Comparison of ENCODE assay signal across 23 cellular contexts in the genomic region with DNA sequence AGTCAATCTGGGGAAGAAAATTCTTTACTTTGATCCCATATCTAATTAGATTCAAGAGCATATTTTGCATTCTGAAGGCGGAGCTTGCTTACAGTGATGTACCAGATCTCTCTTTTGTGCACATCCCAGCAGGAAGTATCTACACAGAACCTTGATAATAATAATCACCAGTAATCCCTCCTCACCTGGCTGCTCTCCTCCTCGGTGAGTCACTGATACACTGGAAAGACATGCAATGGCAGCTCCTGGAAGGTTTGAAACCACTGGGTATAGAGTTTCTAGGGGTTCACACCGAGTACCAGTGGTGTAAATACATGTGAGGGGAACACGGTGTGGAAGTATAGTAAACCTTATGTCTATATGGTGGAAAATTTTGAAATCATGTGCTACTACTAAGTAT.
"Had no signal": no experiment of that assay in that cellular context is flagged by ENCODE, and none has a peak within 500 bp of the region (broad histone marks: within the 10 kb centered on the region; RNA-seq: fewer than 3 reads in every experiment).

No MANE protein-coding gene starts in this region.

- H3K9me3 ChIP-seq: body of pancreas, colonic mucosa, gastroesophageal sphincter, heart left ventricle, stomach, vagina had no signal

- H3K27ac ChIP-seq: body of pancreas, colonic mucosa, gastroesophageal sphincter, heart left ventricle, parathyroid adenoma, stomach, vagina had no signal

- H3K27me3 ChIP-seq: body of pancreas, colonic mucosa, gastroesophageal sphincter, heart left ventricle, stomach, vagina had no signal

- H3K9ac ChIP-seq: parathyroid adenoma had no signal

- H3K27me3 Mint-ChIP-seq: activated naive CD8-positive, alpha-beta T cell treated with anti-CD3 and anti-CD28 coated beads for 36 hours had no signal

- H3K79me2 ChIP-seq: parathyroid adenoma had no signal

- H3K4me1 ChIP-seq: body of pancreas, colonic mucosa, parathyroid adenoma, stomach, vagina had no signal

- H3K9me3 Mint-ChIP-seq: activated naive CD8-positive, alpha-beta T cell treated with anti-CD3 and anti-CD28 coated beads for 36 hours; naive thymus-derived CD8-positive, alpha-beta T cell; stimulated activated effector memory CD8-positive, alpha-beta T cell treated with anti-CD3 and anti-CD28 coated beads, Interleukin-12 subunit alpha, Interleukin-12 subunit beta, amount 100 ng/mL, for 72 hours had no signal

- ATAC-seq: body of pancreas; gastroesophageal sphincter; heart left ventricle; left ventricle myocardium superior; naive thymus-derived CD8-positive, alpha-beta T cell; sciatic nerve had no signal

- H3K4me3 Mint-ChIP-seq: activated naive CD8-positive, alpha-beta T cell treated with anti-CD3 and anti-CD28 coated beads for 36 hours; activated T-cell treated with anti-CD3 and anti-CD28 coated beads, Interleukin-2, amount 50 U/mL, for 72 hours; stimulated activated effector memory CD8-positive, alpha-beta T cell treated with anti-CD3 and anti-CD28 coated beads, Interleukin-12 subunit alpha, Interleukin-12 subunit beta, amount 100 ng/mL, for 72 hours had no signal

- H3K4me2 ChIP-seq: smooth muscle cell had no signal

- H3K36me3 ChIP-seq: colonic mucosa, gastroesophageal sphincter, heart left ventricle, stomach, vagina had no signal

- H2AFZ ChIP-seq: parathyroid adenoma had no signal

- H3K4me1 Mint-ChIP-seq: stimulated activated effector memory CD8-positive, alpha-beta T cell treated with anti-CD3 and anti-CD28 coated beads, Interleukin-12 subunit alpha, Interleukin-12 subunit beta, amount 100 ng/mL, for 72 hours had no signal

- H3K36me3 Mint-ChIP-seq: activated naive CD8-positive, alpha-beta T cell treated with anti-CD3 and anti-CD28 coated beads for 36 hours; naive thymus-derived CD8-positive, alpha-beta T cell; stimulated activated effector memory CD8-positive, alpha-beta T cell treated with anti-CD3 and anti-CD28 coated beads, Interleukin-12 subunit alpha, Interleukin-12 subunit beta, amount 100 ng/mL, for 72 hours had no signal

- H3K27ac Mint-ChIP-seq: activated naive CD8-positive, alpha-beta T cell treated with anti-CD3 and anti-CD28 coated beads for 36 hours; activated T-cell treated with anti-CD3 and anti-CD28 coated beads, Interleukin-2, amount 50 U/mL, for 72 hours; stimulated activated effector memory CD8-positive, alpha-beta T cell treated with anti-CD3 and anti-CD28 coated beads, Interleukin-12 subunit alpha, Interleukin-12 subunit beta, amount 100 ng/mL, for 72 hours had no signal

- H3K4me3 ChIP-seq: body of pancreas, colonic mucosa, gastroesophageal sphincter, heart left ventricle, smooth muscle cell, stomach, vagina had no signal

- FAIRE-seq: endometrium had no signal

- DNase-seq: activated CD4-positive, alpha-beta T cell treated with anti-CD3 and anti-CD28 coated beads for 48 hours; activated CD4-positive, CD25-positive, alpha-beta regulatory T cell; activated CD8-positive, alpha-beta memory T cell treated with anti-CD3 and anti-CD28 coated beads for 24 hours; activated gamma-delta T cell treated with Interleukin-2 at 50 U/mL for 16 hours; activated naive CD8-positive, alpha-beta T cell treated with anti-CD3 and anti-CD28 coated beads for 36 hours; activated T-cell treated with anti-CD3 and anti-CD28 coated beads, Interleukin-2, amount 50 U/mL, for 72 hours; body of pancreas; colonic mucosa; heart left ventricle; left ventricle myocardium superior; mesendoderm; naive thymus-derived CD8-positive, alpha-beta T cell; stimulated activated CD4-positive, alpha-beta T cell treated with anti-CD3 and anti-CD28 coated beads, Interleukin-4, amount 100 ng/mL, for 24 hours; stomach; T1000; trophoblast cell had no signal
